In genomic region chr7:43758029-43758860, GRCh38 we compare ENCODE assay signal across 8 cellular contexts. TPM values are rescaled to one million over a fixed set of nuclear protein-coding genes. Genes with fewer than 3 reads are reported as not detected.
DNase-seq lines count a peak whose midpoint lies in the region; ATAC-seq and TF ChIP-seq lines count a peak whose summit lies in the region.

BLVRA (plus strand) TSS chr7:43758680; CDS start chr7:43771159, 12,479 bp downstream.

- 3 to 19% (median 9%) methylated on average over 8 to 72 of the region's 72 CpGs for WGBS in adrenal gland, 4 donors

- H3K36me3 ChIP-seq in adrenal gland (replicated peaks in 1 of 2) (no peaks in the 10 kb centered on the region), uterus (no peaks in the 10 kb centered on the region)

- peak; percentile 79 for ATAC-seq in CD4-positive, alpha-beta T cell (ENCODE audit: poor library complexity)
- peak; percentile 90 for ATAC-seq in GM19324 (IDR thresholded peaks at IDR 0.05; ENCODE audit: low FRiP score, unreplicated experiment)
- peak; percentile 62 for ATAC-seq in HG03457 (IDR thresholded peaks at IDR 0.05; ENCODE audit: unreplicated experiment)
- peak; percentile 95 for ATAC-seq in left ventricle myocardium superior

- H3K4me1 ChIP-seq in adrenal gland (replicated peaks in 1 of 2) (peaks cover 0 to 24% of the 10 kb centered on the region in 2 donors), uterus (no peaks in the 10 kb centered on the region)

- H3K27ac ChIP-seq in CD4-positive, alpha-beta T cell (ENCODE audit: low read depth, low read length) = peak within 1 kb of the TSS; percentile 35
- H3K27ac ChIP-seq in adrenal gland (peak within 1 kb of the TSS; percentile 3 to 86 (median 83)), uterus (peak within 1 kb of the TSS; percentile 81 to 82)

- peak within 1 kb of the TSS; percentile 96 for H3K4me3 Mint-ChIP-seq in CD4-positive, alpha-beta T cell

- H3K27me3 Mint-ChIP-seq in CD4-positive, alpha-beta T cell = no peaks in the 10 kb centered on the region

- no peaks in the 10 kb centered on the region for H3K9me3 ChIP-seq in CD4-positive, alpha-beta T cell (ENCODE audit: control insufficient read depth, low read length)
- H3K9me3 ChIP-seq in adrenal gland (replicated peaks in 1 of 3) (no peaks in the 10 kb centered on the region), uterus (no peaks in the 10 kb centered on the region)

- H3K4me3 ChIP-seq in adrenal gland (peak within 1 kb of the TSS; percentile 59 to 88 (median 71)), uterus (peak within 1 kb of the TSS; percentile 55 to 59)

- DNase-seq in CD4-positive, alpha-beta T cell = peak; percentile 30 to 72 (median 55)
- DNase-seq in T-helper 1 cell (peak; percentile 45 to 64 (median 53)), adrenal gland (peak; percentile 49 to 74 (median 63)), left ventricle myocardium superior (peak; percentile 85), pulmonary artery endothelial cell (ENCODE audit: low read depth, low spot score) (no peak), uterus (peak; percentile 62 to 73)

- CTCF ChIA-PET in CD4-positive, alpha-beta T cell (lab: Charles Lee) = no interaction called here

- peaks cover 6% of the 10 kb centered on the region for H3K36me3 Mint-ChIP-seq in CD4-positive, alpha-beta T cell (ENCODE audit: low read depth)

- H3K27me3 ChIP-seq in CD4-positive, alpha-beta T cell (ENCODE audit: control insufficient read depth, insufficient read depth, low read length) = no peaks in the 10 kb centered on the region
- no peaks in the 10 kb centered on the region for H3K27me3 ChIP-seq in adrenal gland
- no peaks in the 10 kb centered on the region for H3K27me3 ChIP-seq in uterus

- no peaks in the 10 kb centered on the region for H3K9me3 Mint-ChIP-seq in CD4-positive, alpha-beta T cell

- TF ChIP-seq POLR2A in adrenal gland (IDR thresholded peaks at IDR 0.05) = peak in 1 of 2 donors; percentile 2
- TF ChIP-seq POLR2A in uterus (IDR thresholded peaks at IDR 0.05) = peak in 1 of 2 donors; percentile 50

- intact Hi-C loops in CD4-positive, alpha-beta T cell (cut with DNase I, micrococcal nuclease) = no loop called here
- intact Hi-C loops in adrenal gland (cut with DNase I) = no loop called here
- intact Hi-C loops in left ventricle myocardium superior (cut with micrococcal nuclease) = no loop called here
- intact Hi-C loops in uterus (cut with DNase I; ENCODE audit: low total_unique reads) = no loop called here

- peaks cover 34% of the 10 kb centered on the region for H3K4me1 Mint-ChIP-seq in CD4-positive, alpha-beta T cell (ENCODE audit: low read depth)

- POLR2A ChIA-PET in CD4-positive, alpha-beta T cell (lab: Charles Lee) = interaction anchor here (1.0 to 2.0 kb wide), 6 partner anchors 9 to 826 kb away, joined by 3 to 17 read pairs (median 4); partner anchors contain the start of genes COA1, MRPL32, MRPS24 and PSMA2

- no peak for TF ChIP-seq CTCF in CD4-positive, alpha-beta T cell (IDR thresholded peaks at IDR 0.05)
- no peak for TF ChIP-seq CTCF in adrenal gland (IDR thresholded peaks at IDR 0.05)
- no peak for TF ChIP-seq CTCF in uterus (IDR thresholded peaks at IDR 0.05)

- peak within 1 kb of the TSS; percentile 64 for H3K27ac Mint-ChIP-seq in CD4-positive, alpha-beta T cell

RNA-seq across cellular contexts. Expression of gene BLVRA, which starts in this region (rescaled TPM):
- 10 to 100 TPM; 15.7 TPM for total RNA-seq in CD4-positive, alpha-beta T cell
- 10 to 100 TPM; 17.1 to 55.8 (median 41.6) TPM for total RNA-seq in adrenal gland
- 10 to 100 TPM; 35.6 to 56.3 (median 36.8) TPM for polyA plus RNA-seq in adrenal gland
- total RNA-seq in left ventricle myocardium superior = 47.4 TPM
- 32.8 and 40.1 TPM in 2 replicates for total RNA-seq in pulmonary artery endothelial cell
- 10 to 100 TPM; 20.4 to 93.0 (median 56.5) TPM for total RNA-seq in uterus
